8 cellular contexts compared by ENCODE assay signal in genomic region chr11:36564376-36565032, GRCh38. TPM values are rescaled to one million over a fixed set of nuclear protein-coding genes. Genes with fewer than 3 reads are reported as not detected.
DNase-seq lines count a peak whose midpoint lies in the region; ATAC-seq and TF ChIP-seq lines count a peak whose summit lies in the region.

No MANE protein-coding gene starts in this region.

- CTCF ChIA-PET in Caco-2 (lab: Charles Lee) = interaction anchor here (0.6 to 3.5 kb wide), 7 partner anchors 59 to 183 kb away, joined by 3 to 35 read pairs (median 5); no protein-coding TSS in a partner anchor

- H3K9me3 ChIP-seq in Caco-2 (no peaks in the 10 kb centered on the region), iPS-20b (ENCODE audit: insufficient read depth, low read depth, low read length) (no peaks in the 10 kb centered on the region), skeletal muscle tissue (ENCODE audit: control insufficient read depth in 3 of 3, low read length in 3 of 3) (peaks cover 0 to 2% (median 0%) of the 10 kb centered on the region in 3 donors)

- POLR2A ChIA-PET in Caco-2 (lab: Charles Lee) = no interaction called here

- intact Hi-C loops in Caco-2 (cut with micrococcal nuclease; ENCODE audit: unreplicated experiment) = loop anchor here (1.0 to 5.0 kb wide), 4 partner anchors 58 to 183 kb away; no protein-coding TSS in a partner anchor

- H3K4me3 Mint-ChIP-seq in Caco-2 (ENCODE audit: unreplicated experiment) = peak overlapping the region; percentile 47

- H3K4me1 ChIP-seq in Caco-2 (no peaks in the 10 kb centered on the region), iPS-20b (ENCODE audit: insufficient read depth, low read length) (no peaks in the 10 kb centered on the region), skeletal muscle tissue (ENCODE audit: control insufficient read depth in 3 of 3, insufficient read depth in 3 of 3, low read length in 3 of 3) (peaks cover 0 to 4% (median 3%) of the 10 kb centered on the region in 3 donors)

- no TSS peak for BruUV-seq in Caco-2 (replicated peaks; lab: Mats Ljungman, UMichigan)

- H3K36me3 Mint-ChIP-seq in Caco-2 (ENCODE audit: insufficient read depth, unreplicated experiment) = no peaks in the 10 kb centered on the region

- H3K9me3 Mint-ChIP-seq in Caco-2 (ENCODE audit: unreplicated experiment) = no peaks in the 10 kb centered on the region

- H3K4me1 Mint-ChIP-seq in Caco-2 (ENCODE audit: low read depth, unreplicated experiment) = no peaks in the 10 kb centered on the region

- DNase-seq in Caco-2 (peak; percentile 44 to 51), LoVo (ENCODE audit: low spot score) (peak; percentile 32), T47D (ENCODE audit: low read depth in 1 of 2, low spot score in 1 of 2) (peak; percentile 46 to 84)

- H3K36me3 ChIP-seq in Caco-2 (ENCODE audit: control insufficient read depth, insufficient read depth, low read length) = no peaks in the 10 kb centered on the region
- no peaks in the 10 kb centered on the region for H3K36me3 ChIP-seq in iPS-20b (ENCODE audit: insufficient read depth, low read depth, low read length)
- no peaks in the 10 kb centered on the region for H3K36me3 ChIP-seq in skeletal muscle tissue (ENCODE audit: control insufficient read depth in 3 of 3, insufficient read depth in 3 of 3, low read length in 3 of 3)

- H3K9ac ChIP-seq in iPS-20b (ENCODE audit: low read depth, low read length) (peak overlapping the region; percentile 36; the same call in 1 of the 2 replicates), skeletal muscle tissue (ENCODE audit: low read depth in 1 of 3, low read length in 3 of 3) (peak overlapping the region in 2 of 3 donors; percentile 52 to 58)

- ATAC-seq in GM19463 (IDR thresholded peaks at IDR 0.05; ENCODE audit: unreplicated experiment) (peak; percentile 57), SK-N-SH treated with all-trans-retinoic acid at 6 μM for 48 hours (peak; percentile 95)
- no peak for ATAC-seq in activated CD4-positive, CD25-positive, alpha-beta regulatory T cell treated with anti-CD3 and anti-CD28 coated beads, Interleukin-2, amount 50 U/mL, for 24 hours

- no peak overlapping the region for H3K27ac ChIP-seq in iPS-20b (ENCODE audit: low read length)
- no peak overlapping the region for H3K27ac ChIP-seq in skeletal muscle tissue (ENCODE audit: low read depth, low read length)

- H3K27ac Mint-ChIP-seq in Caco-2 (ENCODE audit: unreplicated experiment) = no peak overlapping the region

- peaks cover 8% of the 10 kb centered on the region for H3K27me3 Mint-ChIP-seq in Caco-2 (ENCODE audit: insufficient read depth, unreplicated experiment)

- no peaks in the 10 kb centered on the region; the same call in 1 of the 2 replicates for H3K27me3 ChIP-seq in Caco-2 (replicated peaks; ENCODE audit: control insufficient read depth, insufficient read depth, low read length)
- H3K27me3 ChIP-seq in iPS-20b (ENCODE audit: insufficient read depth, low read length) = peaks cover 8% of the 10 kb centered on the region
- H3K27me3 ChIP-seq in skeletal muscle tissue (ENCODE audit: control insufficient read depth in 3 of 3, insufficient read depth in 3 of 3, low read length in 3 of 3) = peaks cover 0 to 3% (median 0%) of the 10 kb centered on the region in 3 donors

- in situ Hi-C loops in T47D (cut with HindIII; ENCODE audit: low pct_unique_long_range_greater_than_20kb, low sequenced_read_pairs) = no loop called here

- peak; percentile 60 to 71 for TF ChIP-seq CTCF in Caco-2 (IDR thresholded peaks at IDR 0.05; ENCODE audit: insufficient read depth in 1 of 2, low read depth in 1 of 2, low read length in 1 of 2, severe bottlenecking in 1 of 2, unreplicated experiment in 1 of 2)

- H3K4me3 ChIP-seq in Caco-2 (ENCODE audit: low read depth, low read length) = no peak overlapping the region
- H3K4me3 ChIP-seq in iPS-20b (ENCODE audit: low read length) = peak overlapping the region; percentile 61
- peak overlapping the region; percentile 60 to 65 (median 63) for H3K4me3 ChIP-seq in skeletal muscle tissue (ENCODE audit: low read length in 3 of 3)

TF ChIP-seq in SK-N-SH treated with all-trans-retinoic acid at 6 μM for 48 hours, 23 proteins besides CTCF, POLR2A, EP300 and RAD21:
- TF ChIP-seq SNAI2 (CRISPR knock-in tag; IDR thresholded peaks at IDR 0.05) (no peak), ZNF70 (CRISPR knock-in tag; IDR thresholded peaks at IDR 0.05) (0 out of 2 replicates have a peak, but pooled peaks have one; percentile 12)
TF ChIP-seq in SK-N-SH treated with all-trans-retinoic acid at 6 μM for 48 hours: peak in this region for 1.

RNA-seq across cellular contexts. Expression of gene RAG1, which starts 3.3 kb away (rescaled TPM):
- total RNA-seq in Caco-2 (2022) = 0.14 and 0.23 TPM in 2 replicates
- 1.6 TPM for total RNA-seq in skeletal muscle tissue

RNA-seq across cellular contexts. Expression of gene IFTAP, which starts 29.8 kb away (rescaled TPM):
- 8.9 and 10.4 TPM in 2 replicates for total RNA-seq in Caco-2 (2022)
- 37.1 TPM for total RNA-seq in skeletal muscle tissue

RNA-seq across cellular contexts. Expression of gene RAG2, which starts 33.5 kb away (rescaled TPM):
- total RNA-seq in Caco-2 (2022) (not detected in 2 replicates), skeletal muscle tissue (not detected)

RNA-seq across cellular contexts. Expression of gene TRAF6, which starts 54.4 kb away (rescaled TPM):
- total RNA-seq in Caco-2 (2022) (10.9 and 12.7 TPM in 2 replicates), skeletal muscle tissue (12.5 TPM)

Comparison
In these comparisons a context has a peak if more than half of its experiments do, and no peak if none do; other contexts are left out.
1. ATAC-seq: peak in GM19463 (single experiment) and SK-N-SH treated with all-trans-retinoic acid at 6 μM for 48 hours (single experiment); none in activated CD4-positive, CD25-positive, alpha-beta regulatory T cell treated with anti-CD3 and anti-CD28 coated beads, Interleukin-2, amount 50 U/mL, for 24 hours (0 of 2).
2. Peak in every context shown above with its lines, with median percentiles within 50 percentile points of each other: DNase-seq.